Comparison of ENCODE assay signal across 21 cellular contexts in the genomic region with DNA sequence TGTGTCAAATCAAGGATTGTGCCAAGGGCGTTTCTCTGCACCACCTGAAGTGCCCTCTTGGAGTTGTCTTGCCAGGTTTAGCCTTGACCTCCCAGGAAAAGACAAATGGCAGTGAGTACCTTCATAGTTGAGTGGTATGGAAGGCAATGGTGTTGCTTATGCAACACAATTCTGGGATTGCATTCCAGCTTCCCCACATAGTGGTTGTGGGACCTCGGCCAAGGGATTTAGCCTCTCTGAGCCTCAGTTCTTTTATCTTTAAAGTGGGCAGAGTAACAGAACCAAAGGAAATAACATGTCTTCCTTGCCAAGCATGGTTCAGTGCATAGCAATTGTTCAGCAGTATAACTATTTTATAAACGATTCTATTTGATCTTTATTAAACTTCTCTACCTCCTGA. TPM values are rescaled to one million over a fixed set of nuclear protein-coding genes. Genes with fewer than 3 reads are reported as not detected.
"Had no signal": no experiment of that assay in that cellular context is flagged by ENCODE, and none has a peak within 500 bp of the region (broad histone marks: within the 10 kb centered on the region; RNA-seq: fewer than 3 reads in every experiment).

No MANE protein-coding gene starts in this region.

- H3K36me3 ChIP-seq: breast epithelium, esophagus muscularis mucosa, prostate gland, stomach, upper lobe of right lung had no signal

- H3K27ac ChIP-seq: breast epithelium, esophagus muscularis mucosa, prostate gland, stomach, upper lobe of right lung had no signal

- H3K4me1 ChIP-seq: breast epithelium, prostate gland had no signal

- DNase-seq: activated CD4-positive, alpha-beta T cell treated with anti-CD3 and anti-CD28 coated beads for 36 hours; activated CD4-positive, alpha-beta T cell treated with anti-CD3 and anti-CD28 coated beads, Interleukin-2, amount 50 U/mL, for 48 hours; activated gamma-delta T cell treated with Interleukin-2 at 50 U/mL for 16 hours; amniotic stem cell; effector memory CD4-positive, alpha-beta T cell; hippocampal formation; right cardiac atrium; stomach; T-helper 2 cell; upper lobe of right lung had no signal

- ATAC-seq: activated CD4-positive, alpha-beta T cell treated with anti-CD3 and anti-CD28 coated beads for 36 hours; right cardiac atrium; upper lobe of right lung had no signal

- H3K4me3 ChIP-seq: breast epithelium, esophagus muscularis mucosa, lung, prostate gland, stomach, upper lobe of right lung had no signal

- H3K9me3 ChIP-seq: breast epithelium, esophagus muscularis mucosa, prostate gland, stomach, upper lobe of right lung had no signal

- H3K27me3 ChIP-seq: breast epithelium, esophagus muscularis mucosa, upper lobe of right lung had no signal

RNA-seq across cellular contexts. Expression of a gene that starts 49.4 kb away (rescaled TPM):
- total RNA-seq: breast epithelium, endothelial cell of umbilical vein, esophagus muscularis mucosa, fibroblast of villous mesenchyme, glomerular endothelial cell, myocyte, right cardiac atrium, skeletal muscle tissue, stomach, temporal lobe, upper lobe of right lung had no signal
- polyA plus RNA-seq: endothelial cell of umbilical vein, neural cell, right cardiac atrium, stomach had no signal
